ENCODE assay signal across 19 cellular contexts in genomic region chr1:115283249-115283648, GRCh38. TPM values are rescaled to one million over a fixed set of nuclear protein-coding genes. Genes with fewer than 3 reads are reported as not detected.
A peak's percentile ranks its signal among the peaks of the same experiment; 100 is the strongest.
DNase-seq lines count a peak whose midpoint lies in the region; ATAC-seq and TF ChIP-seq lines count a peak whose summit lies in the region.
"Had no signal": no experiment of that assay in that cellular context is flagged by ENCODE, and none has a peak within 500 bp of the region (broad histone marks: within the 10 kb centered on the region; RNA-seq: fewer than 3 reads in every experiment).

No MANE protein-coding gene starts in this region.

- WGBS in psoas muscle, 3 donors, result 83 to 94% (median 94%) methylated on average over 13 of the region's 13 CpGs
- WGBS in transverse colon (ENCODE audit: low coverage in 1 of 2), 2 donors, result 94% methylated on average over 13 of the region's 13 CpGs; no CpG with 5 or more reads in 1 of the 2 donors

- no peak for TF ChIP-seq EP300 in transverse colon (IDR thresholded peaks at IDR 0.05; ENCODE audit: low read depth)

- peaks cover 8% of the 10 kb centered on the region for H3K27me3 Mint-ChIP-seq in activated CD4-positive, alpha-beta memory T cell treated with anti-CD3 and anti-CD28 coated beads for 36 hours
- H3K27me3 Mint-ChIP-seq: activated naive CD8-positive, alpha-beta T cell treated with anti-CD3 and anti-CD28 coated beads, Interleukin-2, amount 10 ng/mL, durations not matched to agents 7 days and 5 days had no signal

- POLR2A ChIA-PET in activated CD4-positive, alpha-beta memory T cell treated with anti-CD3 and anti-CD28 coated beads for 36 hours (lab: Charles Lee), result no interaction called here

- H3K27me3 ChIP-seq in ascending aorta (no peaks in the 10 kb centered on the region), right atrium auricular region (no peaks in the 10 kb centered on the region), psoas muscle (ENCODE audit: insufficient read depth in 3 of 3, low read length in 2 of 3) (no peaks in the 10 kb centered on the region), transverse colon (no peaks in the 10 kb centered on the region)
- H3K27me3 ChIP-seq: cardiac muscle cell, neutrophil had no signal

- H3K36me3 Mint-ChIP-seq in activated CD4-positive, alpha-beta memory T cell treated with anti-CD3 and anti-CD28 coated beads for 36 hours, result no peaks in the 10 kb centered on the region
- H3K36me3 Mint-ChIP-seq: activated naive CD8-positive, alpha-beta T cell treated with anti-CD3 and anti-CD28 coated beads, Interleukin-2, amount 10 ng/mL, durations not matched to agents 7 days and 5 days; CD8-positive, alpha-beta memory T cell had no signal

- in situ Hi-C loops in transverse colon (cut with MboI; ENCODE audit: low pct_ligation_motif_present in 1 of 4, low pct_unique_long_range_greater_than_20kb in 1 of 4, low sequenced_read_pairs in 3 of 4), result no loop called here

- TF ChIP-seq POLR2A in transverse colon (IDR thresholded peaks at IDR 0.05), result no peak

- ATAC-seq in psoas muscle (no peak), GM21528 (IDR thresholded peaks at IDR 0.05; ENCODE audit: low FRiP score, unreplicated experiment) (no peak), GM21390 (IDR thresholded peaks at IDR 0.05; ENCODE audit: unreplicated experiment) (no peak)

- H3K9me3 ChIP-seq in ascending aorta, result no peaks in the 10 kb centered on the region
- H3K9me3 ChIP-seq in right atrium auricular region, result no peaks in the 10 kb centered on the region
- no peaks in the 10 kb centered on the region for H3K9me3 ChIP-seq in psoas muscle
- no peaks in the 10 kb centered on the region for H3K9me3 ChIP-seq in transverse colon
- H3K9me3 ChIP-seq: neutrophil, SK-N-SH had no signal

- DNase-seq in ascending aorta (ENCODE audit: low spot score in 2 of 2) (no peak), right atrium auricular region (ENCODE audit: low spot score) (no peak), psoas muscle (no peak), transverse colon (no peak), glomerular visceral epithelial cell (ENCODE audit: extremely low spot score) (no peak)
- DNase-seq in activated CD4-positive, alpha-beta memory T cell treated with anti-CD3 and anti-CD28 coated beads for 36 hours, result no peak
- DNase-seq: activated CD4-positive, CD25-positive, alpha-beta regulatory T cell treated with anti-CD3 and anti-CD28 coated beads, Interleukin-2, amount 50 U/mL, for 72 hours; activated naive CD8-positive, alpha-beta T cell treated with anti-CD3 and anti-CD28 coated beads, Interleukin-2, amount 10 ng/mL, durations not matched to agents 7 days and 5 days; CD8-positive, alpha-beta memory T cell; DMS79 treated with DMSO at 0.1 percent for 48 hours; GOT3; NCI-H1436 treated with DMSO at 0.1 percent for 48 hours; SK-N-SH; stimulated activated CD4-positive, alpha-beta T cell treated with anti-CD3 and anti-CD28 coated beads, Interleukin-4, amount 100 ng/mL, for 24 hours had no signal

- intact Hi-C loops in ascending aorta (cut with DNase I), result loop anchor here (5.0 to 10.0 kb wide), 3 partner anchors 91 to 312 kb away; no protein-coding TSS in a partner anchor
- intact Hi-C loops in psoas muscle (cut with DNase I), result no loop called here
- intact Hi-C loops in transverse colon (cut with DNase I; ENCODE audit: low total_unique reads), result no loop called here
- intact Hi-C loops in activated CD4-positive, alpha-beta memory T cell treated with anti-CD3 and anti-CD28 coated beads for 36 hours (cut with micrococcal nuclease), result no loop called here

- H3K36me3 ChIP-seq in ascending aorta (peaks cover 0 to 16% of the 10 kb centered on the region in 2 donors), right atrium auricular region (no peaks in the 10 kb centered on the region), psoas muscle (ENCODE audit: insufficient read depth in 1 of 2, low read depth in 1 of 2) (no peaks in the 10 kb centered on the region), transverse colon (no peaks in the 10 kb centered on the region)
- H3K36me3 ChIP-seq: cardiac muscle cell, neutrophil had no signal

- no peak overlapping the region for H3K4me3 Mint-ChIP-seq in activated CD4-positive, alpha-beta memory T cell treated with anti-CD3 and anti-CD28 coated beads for 36 hours
- H3K4me3 Mint-ChIP-seq: activated naive CD8-positive, alpha-beta T cell treated with anti-CD3 and anti-CD28 coated beads, Interleukin-2, amount 10 ng/mL, durations not matched to agents 7 days and 5 days; CD8-positive, alpha-beta memory T cell had no signal

- H3K4me3 ChIP-seq in ascending aorta (peak overlapping the region; percentile 4 to 51), right atrium auricular region (peak overlapping the region in 1 of 2 donors; percentile 11), psoas muscle (no peak overlapping the region), transverse colon (no peak overlapping the region)
- H3K4me3 ChIP-seq: cardiac muscle cell, skin epidermis had no signal

- H3K27ac ChIP-seq in ascending aorta, result peak overlapping the region; percentile 91 to 95
- peak overlapping the region; percentile 87 to 92 for H3K27ac ChIP-seq in right atrium auricular region
- peak overlapping the region; percentile 46 for H3K27ac ChIP-seq in psoas muscle
- H3K27ac ChIP-seq in transverse colon, result peak overlapping the region; percentile 56 to 72 (median 66)
- H3K27ac ChIP-seq: cardiac muscle cell, neutrophil had no signal

- H3K4me1 ChIP-seq in ascending aorta (peaks cover 11 to 31% of the 10 kb centered on the region in 2 donors), right atrium auricular region (peaks cover 0 to 40% of the 10 kb centered on the region in 2 donors), psoas muscle (no peaks in the 10 kb centered on the region), transverse colon (no peaks in the 10 kb centered on the region)

- no peak overlapping the region for H3K27ac Mint-ChIP-seq in activated CD4-positive, alpha-beta memory T cell treated with anti-CD3 and anti-CD28 coated beads for 36 hours
- H3K27ac Mint-ChIP-seq: activated naive CD8-positive, alpha-beta T cell treated with anti-CD3 and anti-CD28 coated beads, Interleukin-2, amount 10 ng/mL, durations not matched to agents 7 days and 5 days; CD8-positive, alpha-beta memory T cell had no signal

- TF ChIP-seq CTCF in ascending aorta (IDR thresholded peaks at IDR 0.05), result no peak
- TF ChIP-seq CTCF in right atrium auricular region (IDR thresholded peaks at IDR 0.05), result no peak
- TF ChIP-seq CTCF in psoas muscle (IDR thresholded peaks at IDR 0.05), result no peak
- TF ChIP-seq CTCF in transverse colon (IDR thresholded peaks at IDR 0.05), result no peak

- CTCF ChIA-PET in activated CD4-positive, alpha-beta memory T cell treated with anti-CD3 and anti-CD28 coated beads for 36 hours (lab: Charles Lee), result no interaction called here

- no peaks in the 10 kb centered on the region for H3K9me3 Mint-ChIP-seq in activated CD4-positive, alpha-beta memory T cell treated with anti-CD3 and anti-CD28 coated beads for 36 hours
- H3K9me3 Mint-ChIP-seq: activated naive CD8-positive, alpha-beta T cell treated with anti-CD3 and anti-CD28 coated beads, Interleukin-2, amount 10 ng/mL, durations not matched to agents 7 days and 5 days had no signal

- H3K4me1 Mint-ChIP-seq in activated CD4-positive, alpha-beta memory T cell treated with anti-CD3 and anti-CD28 coated beads for 36 hours (ENCODE audit: low read depth), result peaks cover 2% of the 10 kb centered on the region
- H3K4me1 Mint-ChIP-seq: activated naive CD8-positive, alpha-beta T cell treated with anti-CD3 and anti-CD28 coated beads, Interleukin-2, amount 10 ng/mL, durations not matched to agents 7 days and 5 days had no signal

RNA-seq across cellular contexts. Expression of gene NGF, which starts 54.8 kb away (rescaled TPM):
- total RNA-seq in ascending aorta, result 2.1 TPM
- total RNA-seq in right atrium auricular region, result 10 to 100 TPM in 1 of 2 donors, 1 to 10 TPM in 1; 5.1 to 12.0 TPM
- total RNA-seq in psoas muscle, result 1 to 10 TPM in 2 of 4 donors, under 1 TPM in 2; 0.27 to 1.4 (median 0.77) TPM
- polyA plus RNA-seq in psoas muscle, result under 1 TPM; 0.38 to 0.59 (median 0.57) TPM
- total RNA-seq in transverse colon, result 1 to 10 TPM in 1 of 4 donors, not detected in 3; 4.5 TPM
- total RNA-seq in activated CD4-positive, alpha-beta memory T cell treated with anti-CD3 and anti-CD28 coated beads for 36 hours, result not detected
- total RNA-seq: activated naive CD8-positive, alpha-beta T cell treated with anti-CD3 and anti-CD28 coated beads, Interleukin-2, amount 10 ng/mL, durations not matched to agents 7 days and 5 days; CD8-positive, alpha-beta memory T cell had no signal
- polyA plus RNA-seq: cardiac muscle cell; CD8-positive, alpha-beta memory T cell had no signal

Comparison
In these comparisons a context has a peak if more than half of its experiments do, and no peak if none do; other contexts are left out.
1. H3K4me3 ChIP-seq: peak in ascending aorta (2 of 2); none in psoas muscle (single experiment) and transverse colon (0 of 4).
2. Peak in every context shown above with its lines, with median percentiles within 50 percentile points of each other: H3K27ac ChIP-seq.